In genomic region chr10:76129213-76129612, GRCh38 we compare ENCODE assay signal across 25 cellular contexts.
"Had no signal": no experiment of that assay in that cellular context is flagged by ENCODE, and none has a peak within 500 bp of the region (broad histone marks: within the 10 kb centered on the region; RNA-seq: fewer than 3 reads in every experiment).

No MANE protein-coding gene starts in this region.

- H3K27ac ChIP-seq: gastrocnemius medialis, hepatocyte, left lung, neural progenitor cell, prostate gland, suprapubic skin, transverse colon had no signal

- H3K4me3 Mint-ChIP-seq: effector memory CD8-positive, alpha-beta T cell; mesothelial cell of epicardium; naive thymus-derived CD4-positive, alpha-beta T cell; nephron; neural progenitor cell; stimulated activated naive CD8-positive, alpha-beta T cell treated with anti-CD3 and anti-CD28 coated beads, Interleukin-15, amount 100 ng/mL, for 72 hours had no signal

- DNase-seq: cerebellar nuclear complex; cortex of kidney; effector memory CD8-positive, alpha-beta T cell; foreskin fibroblast; gastrocnemius medialis; head of caudate nucleus; kidney; left lung; mesenchymal stem cell; mucosa of descending colon; naive thymus-derived CD4-positive, alpha-beta T cell; nucleus accumbens; small intestine; stimulated activated CD4-positive, alpha-beta T cell treated with anti-CD3 and anti-CD28 coated beads, Interleukin-15, amount 100 ng/mL, for 24 hours; stimulated activated CD4-positive, alpha-beta T cell treated with anti-CD3 and anti-CD28 coated beads, Interleukin-2, amount 100 ng/mL, for 48 hours; stimulated activated naive CD4-positive, alpha-beta T cell; stimulated activated naive CD8-positive, alpha-beta T cell treated with anti-CD3 and anti-CD28 coated beads, Interleukin-15, amount 100 ng/mL, for 72 hours; transverse colon had no signal

- H3K36me3 Mint-ChIP-seq: mesothelial cell of epicardium; naive thymus-derived CD4-positive, alpha-beta T cell had no signal

- H3K4me2 ChIP-seq: hepatocyte, neural progenitor cell had no signal

- H3K4me3 ChIP-seq: gastrocnemius medialis, hepatocyte, left lung, mucosa of descending colon, neural progenitor cell, prostate gland, right atrium auricular region, suprapubic skin, transverse colon had no signal

- H3K36me3 ChIP-seq: gastrocnemius medialis, left lung, neural progenitor cell, prostate gland, right atrium auricular region, suprapubic skin, transverse colon had no signal

- H3K9me3 Mint-ChIP-seq: mesothelial cell of epicardium, nephron had no signal

- H3K27me3 ChIP-seq: hepatocyte, left lung, neural progenitor cell, right atrium auricular region, suprapubic skin, transverse colon had no signal

- H3K27ac Mint-ChIP-seq: effector memory CD8-positive, alpha-beta T cell; mesothelial cell of epicardium; naive thymus-derived CD4-positive, alpha-beta T cell had no signal

- H3K4me1 ChIP-seq: gastrocnemius medialis, prostate gland, suprapubic skin, transverse colon had no signal

- H2AFZ ChIP-seq: hepatocyte, neural progenitor cell had no signal

- ATAC-seq: effector memory CD8-positive, alpha-beta T cell; gastrocnemius medialis; mucosa of descending colon; naive thymus-derived CD4-positive, alpha-beta T cell; stimulated activated naive CD8-positive, alpha-beta T cell treated with anti-CD3 and anti-CD28 coated beads, Interleukin-15, amount 100 ng/mL, for 72 hours had no signal

- H3K27me3 Mint-ChIP-seq: effector memory CD8-positive, alpha-beta T cell; stimulated activated naive CD8-positive, alpha-beta T cell treated with anti-CD3 and anti-CD28 coated beads, Interleukin-15, amount 100 ng/mL, for 72 hours had no signal

- H3K4me1 Mint-ChIP-seq: stimulated activated naive CD8-positive, alpha-beta T cell treated with anti-CD3 and anti-CD28 coated beads, Interleukin-15, amount 100 ng/mL, for 72 hours had no signal

- H3K9me3 ChIP-seq: gastrocnemius medialis, left lung, mucosa of descending colon, prostate gland, right atrium auricular region, suprapubic skin, transverse colon had no signal

- H3K9ac ChIP-seq: neural progenitor cell had no signal
